20 cellular contexts compared by ENCODE assay signal in genomic region chr21:37489553-37489952, GRCh38.
DNase-seq lines count a peak whose midpoint lies in the region; ATAC-seq and TF ChIP-seq lines count a peak whose summit lies in the region.
"Had no signal": no experiment of that assay in that cellular context is flagged by ENCODE, and none has a peak within 500 bp of the region (broad histone marks: within the 10 kb centered on the region; RNA-seq: fewer than 3 reads in every experiment).

No MANE protein-coding gene starts in this region.

- H3K27ac Mint-ChIP-seq in CD8-positive, alpha-beta T cell, result peak overlapping the region; percentile 12
- no peak overlapping the region for H3K27ac Mint-ChIP-seq in Calu3 (ENCODE audit: unreplicated experiment)
- H3K27ac Mint-ChIP-seq: activated T-helper 2 cell treated with anti-CD3 and anti-CD28 coated beads, Interferon-gamma antibody, Interleukin-2, Interleukin-4, amounts not matched to agents 10 μg/mL and 5 μg/mL and 100 μg/mL, durations not matched to agents 14 hours and 24 hours and 36 hours; neural progenitor cell had no signal

- no peak overlapping the region for H3K27ac ChIP-seq in CD8-positive, alpha-beta T cell (ENCODE audit: low read depth, low read length)
- H3K27ac ChIP-seq in MM.1S (ENCODE audit: low read length) (peak overlapping the region; percentile 2; the same call in 1 of the 2 replicates), left lung (no peak overlapping the region)
- H3K27ac ChIP-seq: neural progenitor cell, stomach, tibial artery had no signal

- CTCF ChIA-PET in CD8-positive, alpha-beta T cell (lab: Charles Lee), result no interaction called here
- CTCF ChIA-PET in Calu3 (lab: Charles Lee), result no interaction called here

- no peak overlapping the region for H3K9ac ChIP-seq in MM.1S (ENCODE audit: low read length)
- H3K9ac ChIP-seq: neural progenitor cell had no signal

- ATAC-seq in CD8-positive, alpha-beta T cell, result no peak
- ATAC-seq in left lung, result peak; percentile 29
- ATAC-seq: activated naive CD4-positive, alpha-beta T cell treated with anti-CD3 and anti-CD28 coated beads, Interleukin-2, amount 50 U/mL, for 72 hours; esophagus mucosa had no signal

- H3K4me1 Mint-ChIP-seq in CD8-positive, alpha-beta T cell (ENCODE audit: low read depth), result peaks cover 24% of the 10 kb centered on the region
- H3K4me1 Mint-ChIP-seq in Calu3 (ENCODE audit: low read depth, unreplicated experiment), result no peaks in the 10 kb centered on the region

- DNase-seq in CD8-positive, alpha-beta T cell, result no peak
- DNase-seq in MM.1S (no peak), choroid plexus epithelial cell (ENCODE audit: low read depth) (peak; percentile 23), left lung (no peak), Calu3 (no peak), GM19240 (ENCODE audit: insufficient read length, low spot score) (no peak)
- DNase-seq in effector CD4-positive, alpha-beta T cell, result no peak
- DNase-seq: effector memory CD4-positive, alpha-beta T cell; foreskin melanocyte; hypothalamus; NCI-H2081 treated with DMSO at 0.1 percent for 48 hours; NCI-H446; SIG-M5; stomach; T-helper 1 cell; tibial artery had no signal

- no peak for TF ChIP-seq CTCF in CD8-positive, alpha-beta T cell (IDR thresholded peaks at IDR 0.05)
- TF ChIP-seq CTCF in MM.1S (IDR thresholded peaks at IDR 0.05; ENCODE audit: low read length), result peak; percentile 24; the same call in 1 of the 2 replicates
- TF ChIP-seq CTCF in choroid plexus epithelial cell (conservative IDR thresholded peaks at IDR 0.05; ENCODE audit: low read depth, low read length), result peak; percentile 7
- no peak for TF ChIP-seq CTCF in left lung (IDR thresholded peaks at IDR 0.05)
- TF ChIP-seq CTCF in Calu3 (IDR thresholded peaks at IDR 0.05; ENCODE audit: unreplicated experiment), result no peak

- H3K36me3 ChIP-seq in CD8-positive, alpha-beta T cell (ENCODE audit: insufficient read depth, low read length), result peaks cover 16% of the 10 kb centered on the region
- H3K36me3 ChIP-seq in MM.1S (replicated peaks; ENCODE audit: insufficient read depth, low read length), result peaks cover 8% of the 10 kb centered on the region
- peaks cover 0 to 44% of the 10 kb centered on the region in 2 donors for H3K36me3 ChIP-seq in left lung

- H3F3A ChIP-seq in MM.1S (ENCODE audit: insufficient read depth, low read length), result no peaks in the 10 kb centered on the region

- H3K9me2 ChIP-seq in MM.1S (replicated peaks; ENCODE audit: insufficient read depth, low read length), result no peaks in the 10 kb centered on the region

- no peak overlapping the region for H3K4me3 Mint-ChIP-seq in CD8-positive, alpha-beta T cell
- H3K4me3 Mint-ChIP-seq in Calu3 (ENCODE audit: low read depth, unreplicated experiment), result no peak overlapping the region
- H3K4me3 Mint-ChIP-seq: neural progenitor cell had no signal

- no peaks in the 10 kb centered on the region for H3K9me3 Mint-ChIP-seq in CD8-positive, alpha-beta T cell
- H3K9me3 Mint-ChIP-seq in Calu3 (ENCODE audit: low read depth, unreplicated experiment), result no peaks in the 10 kb centered on the region
- H3K9me3 Mint-ChIP-seq: activated naive CD4-positive, alpha-beta T cell treated with anti-CD3 and anti-CD28 coated beads, Interleukin-2, amount 50 U/mL, for 72 hours; activated T-helper 2 cell treated with anti-CD3 and anti-CD28 coated beads, Interferon-gamma antibody, Interleukin-2, Interleukin-4, amounts not matched to agents 10 μg/mL and 5 μg/mL and 100 μg/mL, durations not matched to agents 14 hours and 24 hours and 36 hours; neural progenitor cell had no signal

- H3K36me3 Mint-ChIP-seq in CD8-positive, alpha-beta T cell, result peaks cover 77% of the 10 kb centered on the region
- peaks cover 14% of the 10 kb centered on the region for H3K36me3 Mint-ChIP-seq in Calu3 (ENCODE audit: insufficient read depth, unreplicated experiment)
- H3K36me3 Mint-ChIP-seq: activated naive CD4-positive, alpha-beta T cell treated with anti-CD3 and anti-CD28 coated beads, Interleukin-2, amount 50 U/mL, for 72 hours had no signal

- H3K9me3 ChIP-seq in CD8-positive, alpha-beta T cell (ENCODE audit: low read length), result no peaks in the 10 kb centered on the region
- H3K9me3 ChIP-seq in MM.1S (replicated peaks; ENCODE audit: insufficient read depth, low read length) (no peaks in the 10 kb centered on the region), left lung (no peaks in the 10 kb centered on the region)
- H3K9me3 ChIP-seq: stomach, tibial artery had no signal

- H3K27me3 ChIP-seq in CD8-positive, alpha-beta T cell (ENCODE audit: insufficient read depth, low read length), result no peaks in the 10 kb centered on the region
- H3K27me3 ChIP-seq in MM.1S (replicated peaks; ENCODE audit: insufficient read depth, low read length) (no peaks in the 10 kb centered on the region), left lung (no peaks in the 10 kb centered on the region)
- H3K27me3 ChIP-seq: neural progenitor cell, stomach, tibial artery had no signal

- no peaks in the 10 kb centered on the region for H3K27me3 Mint-ChIP-seq in CD8-positive, alpha-beta T cell (ENCODE audit: low read depth)
- H3K27me3 Mint-ChIP-seq in Calu3 (ENCODE audit: unreplicated experiment), result no peaks in the 10 kb centered on the region

- no TSS peak for BruUV-seq in Calu3 (replicated peaks; lab: Mats Ljungman, UMichigan)

- no peaks in the 10 kb centered on the region for H3K4me1 ChIP-seq in CD8-positive, alpha-beta T cell (ENCODE audit: insufficient read depth, low read length)
- H3K4me1 ChIP-seq in MM.1S (ENCODE audit: low read length), result no peaks in the 10 kb centered on the region
- peaks cover 0 to 10% of the 10 kb centered on the region in 2 donors for H3K4me1 ChIP-seq in left lung
- H3K4me1 ChIP-seq: neural progenitor cell had no signal

- POLR2A ChIA-PET in CD8-positive, alpha-beta T cell (lab: Charles Lee), result interaction anchor here (0.6 kb wide), 1 partner anchor 324 kb away, joined by 3 read pairs; no protein-coding TSS in a partner anchor

- H3K4me3 ChIP-seq in CD8-positive, alpha-beta T cell (ENCODE audit: low read depth, low read length), result no peak overlapping the region
- H3K4me3 ChIP-seq in MM.1S (ENCODE audit: low read length), result peak overlapping the region; percentile 35
- H3K4me3 ChIP-seq in choroid plexus epithelial cell (ENCODE audit: low read depth, low read length), result no peak overlapping the region
- H3K4me3 ChIP-seq in left lung, result no peak overlapping the region
- H3K4me3 ChIP-seq: neural progenitor cell, stomach, tibial artery had no signal

- no peaks in the 10 kb centered on the region for H4K20me1 ChIP-seq in MM.1S (ENCODE audit: insufficient read depth, low read length)

- intact Hi-C loops in CD8-positive, alpha-beta T cell (cut with DNase I, micrococcal nuclease), result no loop called here
- intact Hi-C loops in left lung (cut with DNase I), result no loop called here
- intact Hi-C loops in Calu3 (cut with micrococcal nuclease; ENCODE audit: unreplicated experiment), result no loop called here

- H3K4me2 ChIP-seq in MM.1S (ENCODE audit: low read depth, low read length), result peak overlapping the region; percentile 36; the same call in 1 of the 2 replicates
- H3K4me2 ChIP-seq: neural progenitor cell had no signal

- no peak overlapping the region for H2AFZ ChIP-seq in MM.1S (ENCODE audit: low read length)
- H2AFZ ChIP-seq: neural progenitor cell had no signal

- H3K79me2 ChIP-seq in MM.1S (ENCODE audit: low read length), result 0 out of 2 replicates have a peak, but pooled peaks cover 14% of the 10 kb centered on the region

Comparison
In these comparisons a context has a peak if more than half of its experiments do, and no peak if none do; other contexts are left out.
1. CTCF ChIP-seq: peak in MM.1S (single experiment) and choroid plexus epithelial cell (single experiment); none in CD8-positive, alpha-beta T cell (single experiment), left lung (0 of 2) and Calu3 (single experiment).